In the genomic region with DNA sequence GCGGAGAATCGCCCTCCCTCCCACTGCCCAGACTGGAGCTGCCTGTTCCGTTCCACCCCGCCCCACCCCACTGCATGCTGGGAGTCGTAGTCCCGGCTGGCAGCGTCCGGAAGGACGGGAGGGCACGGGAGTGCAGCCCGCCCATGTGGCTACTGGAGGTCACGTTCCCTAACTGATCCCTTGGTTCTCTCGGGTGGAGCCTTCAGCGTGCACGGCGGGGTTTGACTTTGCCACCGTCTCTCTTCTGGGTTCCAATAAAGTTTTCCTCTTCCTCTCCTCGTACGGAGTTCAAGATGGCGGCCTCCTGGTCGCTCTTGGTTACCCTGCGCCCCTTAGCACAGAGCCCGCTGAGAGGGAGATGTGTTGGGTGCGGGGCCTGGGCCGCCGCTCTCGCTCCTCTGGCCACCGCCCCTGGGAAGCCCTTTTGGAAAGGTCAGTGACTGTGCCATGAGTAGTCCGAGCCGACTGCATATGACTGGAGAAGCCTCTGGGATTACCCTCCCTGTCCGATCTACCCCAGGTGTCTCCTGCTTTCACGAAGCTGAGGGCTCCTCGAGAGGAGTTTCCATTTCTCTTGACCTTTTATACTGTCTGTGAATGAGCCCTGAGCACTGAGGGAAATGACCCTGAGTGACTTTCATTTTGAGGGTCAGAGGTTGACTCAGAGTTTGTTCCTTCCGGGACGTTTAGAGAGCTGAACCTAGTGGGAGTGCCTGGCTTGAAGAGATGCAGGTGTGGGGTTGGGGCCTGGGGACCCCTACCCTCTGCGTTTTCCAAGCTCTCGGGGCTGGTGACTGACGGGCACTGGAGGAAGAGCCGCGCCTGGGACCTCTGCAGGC, we compare ENCODE assay signal across 8 cellular contexts. TPM values are rescaled to one million over a fixed set of nuclear protein-coding genes. Genes with fewer than 3 reads are reported as not detected.
A peak's percentile ranks its signal among the peaks of the same experiment; 100 is the strongest.
DNase-seq lines count a peak whose midpoint lies in the region; ATAC-seq and TF ChIP-seq lines count a peak whose summit lies in the region.

A gene (plus strand): TSS at position 268 of the 839 bp plus-strand sequence. CDS start 26 bp downstream, at position 294.

- H3K36me3 Mint-ChIP-seq in chondrocyte (ENCODE audit: low read depth): no peaks in the 10 kb centered on the region

- H3K9me3 Mint-ChIP-seq in chondrocyte (ENCODE audit: low read depth): no peaks in the 10 kb centered on the region

- ATAC-seq in HG03175 (IDR thresholded peaks at IDR 0.05; ENCODE audit: unreplicated experiment): peak; percentile 91

- H3K4me1 Mint-ChIP-seq in chondrocyte (ENCODE audit: low read depth): peaks cover 22% of the 10 kb centered on the region

- in situ Hi-C loops in GM18951 (cut with MboI; ENCODE audit: low sequenced_read_pairs, unreplicated experiment): no loop called here

- TF ChIP-seq POLR2A in GM18951 (IDR thresholded peaks at IDR 0.05; ENCODE audit: extremely low read depth, insufficient read depth, insufficient read length): peak; percentile 75

- peak; percentile 87 for DNase-seq in AG10803 (ENCODE audit: low read depth)
- peak; percentile 68 for DNase-seq in NCI-H460 (ENCODE audit: extremely low read depth, low read depth)
- DNase-seq in activated CD4-positive, alpha-beta T cell treated with anti-CD3 and anti-CD28 coated beads for 24 hours (ENCODE audit: low read depth in 2 of 2): peak; percentile 81 to 82
- DNase-seq in chondrocyte (ENCODE audit: low spot score): peak; percentile 96
- peak; percentile 89 for DNase-seq in kidney glomerular epithelial cell (lab: John Stamatoyannopoulos, UW)
- DNase-seq in stimulated activated CD4-positive, alpha-beta T cell treated with anti-CD3 and anti-CD28 coated beads, Interleukin-15, amount 100 ng/mL, for 48 hours (ENCODE audit: low read depth in 2 of 2): peak; percentile 78 to 79

- H3K27me3 Mint-ChIP-seq in chondrocyte (ENCODE audit: low read depth): no peaks in the 10 kb centered on the region

- peak within 1 kb of the TSS; percentile 88 for H3K4me3 ChIP-seq in AG10803 (ENCODE audit: low read length)

- no peak for TF ChIP-seq CTCF in AG10803 (conservative IDR thresholded peaks at IDR 0.05; ENCODE audit: low read length)
- TF ChIP-seq CTCF in chondrocyte (IDR thresholded peaks at IDR 0.05): no peak

- peak within 1 kb of the TSS; percentile 98 for H3K27ac Mint-ChIP-seq in chondrocyte (ENCODE audit: unreplicated experiment)

- peak within 1 kb of the TSS; percentile 95 for H3K4me3 Mint-ChIP-seq in chondrocyte (ENCODE audit: unreplicated experiment)

RNA-seq across cellular contexts. Expression of the gene that starts here (rescaled TPM):
- 2.0 and 2.3 TPM in 2 replicates for total RNA-seq in NCI-H460 (2014; rRNA removed; shearing (Covaris generic))
- 1.4 and 2.5 TPM in 2 replicates for polyA plus RNA-seq in NCI-H460 (2014; cell fraction: nucleus; rRNA removed)
- 5.9 to 9.0 TPM (median 8.1 TPM) in 3 replicates for total RNA-seq in chondrocyte

Comparison
In these comparisons a context has a peak if more than half of its experiments do, and no peak if none do; other contexts are left out.
1. Peak in every context shown above with its lines: DNase-seq, ATAC-seq and H3K4me3 ChIP-seq.